9 cellular contexts compared by ENCODE assay signal in the genomic region with DNA sequence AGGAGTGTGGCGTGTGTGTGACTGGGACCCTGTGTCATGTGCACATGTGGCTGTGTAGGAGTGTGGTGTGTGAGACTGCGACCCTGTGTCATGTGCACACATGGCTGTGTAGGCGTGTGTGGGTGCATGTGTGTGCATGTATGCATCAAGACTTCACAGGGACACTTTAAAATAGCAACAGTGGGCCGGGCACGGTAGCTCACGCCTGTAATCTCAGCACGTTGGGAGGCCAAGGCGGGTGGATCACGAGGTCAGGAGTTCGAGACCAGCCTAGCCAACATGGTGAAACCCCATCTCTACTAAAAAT. TPM values are rescaled to one million over a fixed set of nuclear protein-coding genes. Genes with fewer than 3 reads are reported as not detected.
DNase-seq lines count a peak whose midpoint lies in the region; TF ChIP-seq lines count a peak whose summit lies in the region.
"Not testable (repeated sequence)": the region's sequence is repeated elsewhere in the genome, so short reads cannot be mapped to it uniquely, and the experiment has no call there.
"Had no signal": no experiment of that assay in that cellular context is flagged by ENCODE, and none has a peak within 500 bp of the region (broad histone marks: within the 10 kb centered on the region; RNA-seq: fewer than 3 reads in every experiment).

No MANE protein-coding gene starts in this region.

- H3K9ac ChIP-seq in adipocyte (ENCODE audit: low read length); fibroblast of lung (ENCODE audit: insufficient read depth, low read length): not testable (repeated sequence)

- H3K27me3 ChIP-seq in ACC112 (ENCODE audit: insufficient read depth, low read length) = not testable (repeated sequence)
- H3K27me3 ChIP-seq in adipocyte (replicated peaks; ENCODE audit: control insufficient read depth, insufficient read depth, low read length) = peaks cover 20% of the 10 kb centered on the region
- H3K27me3 ChIP-seq in fibroblast of lung (ENCODE audit: control insufficient read depth, insufficient read depth, low read length) = peaks cover 11% of the 10 kb centered on the region
- H3K27me3 ChIP-seq in osteoblast (ENCODE audit: insufficient read depth, low read length) = peaks cover 39% of the 10 kb centered on the region

- not testable (repeated sequence) for H2AFZ ChIP-seq in ACC112 (ENCODE audit: low read length, unreplicated experiment); fibroblast of lung (ENCODE audit: low read length); osteoblast (ENCODE audit: low read length)

- H3K4me1 ChIP-seq in ACC112 (ENCODE audit: control insufficient read depth, insufficient read depth, low read length, unreplicated experiment) (peaks cover 15% of the 10 kb centered on the region), adipocyte (ENCODE audit: control insufficient read depth, insufficient read depth, low read length) (peaks cover 16% of the 10 kb centered on the region)
- not testable (repeated sequence) for H3K4me1 ChIP-seq in fibroblast of lung (ENCODE audit: control insufficient read depth, extremely low read depth, insufficient read depth, low read length); osteoblast (ENCODE audit: insufficient read depth, low read length)

- H3K79me2 ChIP-seq in ACC112 (ENCODE audit: control insufficient read depth, insufficient read depth, low read length, unreplicated experiment); fibroblast of lung (ENCODE audit: control insufficient read depth, insufficient read depth, low read length); osteoblast (ENCODE audit: insufficient read depth, low read length): not testable (repeated sequence)

- H3K27ac ChIP-seq in ACC112 (ENCODE audit: low read depth, low read length); fibroblast of lung (ENCODE audit: insufficient read depth, low read length); osteoblast (ENCODE audit: low read depth, low read length): not testable (repeated sequence)

- H3K9me3 ChIP-seq in adipocyte (ENCODE audit: control insufficient read depth, low read length); fibroblast of lung (ENCODE audit: control insufficient read depth, insufficient read depth, low read depth, low read length); osteoblast (ENCODE audit: low read depth, low read length): not testable (repeated sequence)

- peak overlapping the region; percentile 93 for H3K4me2 ChIP-seq in fibroblast of lung (ENCODE audit: extremely low read depth, insufficient read depth, low read length)
- H3K4me2 ChIP-seq in osteoblast (ENCODE audit: insufficient read depth, low read length) = peak overlapping the region; percentile 47

- H4K20me1 ChIP-seq in fibroblast of lung (ENCODE audit: control insufficient read depth, extremely low read depth, insufficient read depth, low read length); osteoblast (ENCODE audit: insufficient read depth, low read length): not testable (repeated sequence)

- DNase-seq in adipocyte (ENCODE audit: low read depth); fibroblast of lung (ENCODE audit: low read depth in 2 of 2): not testable (repeated sequence)
- DNase-seq in osteoblast (ENCODE audit: insufficient read length, low spot score, missing footprints) = peak; percentile 22

- H3K4me3 ChIP-seq in ACC112 (ENCODE audit: low read depth, low read length) (peak overlapping the region; percentile 67), adipocyte (ENCODE audit: low read length) (peak overlapping the region; percentile 60)
- H3K4me3 ChIP-seq in fibroblast of lung (replicated peaks in 1 of 4; ENCODE audit: control extremely low read depth in 1 of 4, insufficient read depth in 1 of 4, low read depth in 3 of 4, low read length in 4 of 4); osteoblast (ENCODE audit: insufficient read depth, low read length): not testable (repeated sequence)

- TF ChIP-seq CTCF in fibroblast of lung (conservative IDR thresholded peaks at IDR 0.05 in 1 of 2, IDR thresholded peaks at IDR 0.05 in 1 of 2; ENCODE audit: low read depth in 1 of 2, low read length in 2 of 2); osteoblast (IDR thresholded peaks at IDR 0.05; ENCODE audit: extremely low read depth, low read depth, low read length): not testable (repeated sequence)

- H3K36me3 ChIP-seq in ACC112 (ENCODE audit: insufficient read depth, low read length); adipocyte (ENCODE audit: control insufficient read depth, insufficient read depth, low read length, severe bottlenecking); fibroblast of lung (ENCODE audit: control insufficient read depth, insufficient read depth, low read length); osteoblast (ENCODE audit: insufficient read depth, low read length): not testable (repeated sequence)

RNA-seq across cellular contexts. Expression of gene UTS2R, which starts 10.1 kb away (rescaled TPM):
- total RNA-seq in fibroblast of lung (not detected in 2 replicates), osteoblast (not detected in 2 replicates)
- polyA plus RNA-seq in fibroblast of lung = not detected in 2 replicates
- polyA plus RNA-seq in fibroblast of lung (2012) = not detected in 2 replicates
- not detected in 2 replicates for polyA minus RNA-seq in fibroblast of lung (ENCODE audit: low replicate concordance)
- total RNA-seq: Calu3; CD8-positive, alpha-beta memory T cell; G401 had no signal
- polyA plus RNA-seq: CD8-positive, alpha-beta memory T cell had no signal

RNA-seq across cellular contexts. Expression of gene TEX19, which starts 22.6 kb away (rescaled TPM):
- 0.17 TPM in 1 of 2 replicates, not detected in the other for total RNA-seq in fibroblast of lung
- polyA plus RNA-seq in fibroblast of lung = 0.05 TPM in 1 of 2 replicates, not detected in the other
- polyA plus RNA-seq in fibroblast of lung (2012) = not detected in 2 replicates
- polyA minus RNA-seq in fibroblast of lung (ENCODE audit: low replicate concordance) = 0.93 TPM in 1 of 2 replicates, not detected in the other
- total RNA-seq in osteoblast = under 0.01 and 0.29 TPM in 2 replicates
- total RNA-seq: Calu3; CD8-positive, alpha-beta memory T cell; Right ventricle myocardium inferior had no signal
- polyA plus RNA-seq: CD8-positive, alpha-beta memory T cell had no signal

RNA-seq across cellular contexts. Expression of gene HEXD, which starts 36.5 kb away (rescaled TPM):
- 16.7 and 18.2 TPM in 2 replicates for total RNA-seq in fibroblast of lung
- polyA plus RNA-seq in fibroblast of lung = 5.0 and 6.4 TPM in 2 replicates
- 6.1 and 6.4 TPM in 2 replicates for polyA plus RNA-seq in fibroblast of lung (2012)
- polyA minus RNA-seq in fibroblast of lung (ENCODE audit: low replicate concordance) = 5.4 and 19.8 TPM in 2 replicates
- total RNA-seq in osteoblast = 13.0 and 20.3 TPM in 2 replicates

RNA-seq across cellular contexts. Expression of gene OGFOD3, which starts 36.7 kb away (rescaled TPM):
- total RNA-seq in fibroblast of lung (18.2 and 27.1 TPM in 2 replicates), osteoblast (25.3 and 27.4 TPM in 2 replicates)
- polyA plus RNA-seq in fibroblast of lung = 25.6 and 30.7 TPM in 2 replicates
- 31.5 and 34.3 TPM in 2 replicates for polyA plus RNA-seq in fibroblast of lung (2012)
- polyA minus RNA-seq in fibroblast of lung (ENCODE audit: low replicate concordance) = 25.9 and 64.8 TPM in 2 replicates

RNA-seq across cellular contexts. Expression of gene SECTM1, which starts 48.1 kb away (rescaled TPM):
- total RNA-seq in fibroblast of lung = 17.3 and 31.1 TPM in 2 replicates
- polyA plus RNA-seq in fibroblast of lung = 17.5 and 21.0 TPM in 2 replicates
- polyA plus RNA-seq in fibroblast of lung (2012) = 35.7 and 37.2 TPM in 2 replicates
- 80.7 and 91.7 TPM in 2 replicates for polyA minus RNA-seq in fibroblast of lung (ENCODE audit: low replicate concordance)
- 5.8 and 11.5 TPM in 2 replicates for total RNA-seq in osteoblast
- total RNA-seq: OCI-LY7 had no signal
